Comparison of ENCODE assay signal across 19 cellular contexts in the genomic region with DNA sequence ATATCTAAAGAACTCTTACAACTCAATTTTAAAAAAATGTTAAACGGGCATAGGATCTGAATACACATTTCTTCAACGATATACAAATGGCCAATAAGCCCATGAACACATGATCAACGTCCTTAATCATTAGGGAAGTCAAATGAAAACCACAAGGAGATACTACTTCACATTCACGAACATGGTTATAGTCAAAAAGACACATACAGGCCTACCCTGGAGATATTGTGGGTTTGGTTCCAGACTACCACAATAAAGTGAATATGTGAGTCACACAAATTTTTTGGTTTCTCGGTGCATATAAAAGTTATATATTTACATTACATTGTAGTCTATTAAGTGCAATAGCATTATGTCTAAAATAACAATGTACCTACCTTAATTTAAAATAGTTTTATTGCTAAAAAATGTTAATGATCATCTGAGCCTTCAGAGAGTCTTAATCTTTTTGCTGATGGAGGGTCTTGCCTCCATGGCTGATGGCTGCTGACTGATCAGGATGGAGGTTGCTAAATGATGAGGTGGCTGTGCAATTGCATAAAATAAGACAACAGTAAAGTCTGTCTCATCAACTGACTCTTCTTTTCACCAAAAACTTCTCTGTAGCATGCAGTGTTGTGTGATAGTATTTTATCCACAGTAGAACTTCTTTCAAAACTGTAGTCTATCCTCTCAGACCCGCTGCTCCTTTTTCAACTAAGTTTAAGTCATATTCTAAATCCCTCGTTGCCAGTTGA. TPM values are rescaled to one million over a fixed set of nuclear protein-coding genes. Genes with fewer than 3 reads are reported as not detected.
DNase-seq lines count a peak whose midpoint lies in the region; ATAC-seq and TF ChIP-seq lines count a peak whose summit lies in the region.
"Had no signal": no experiment of that assay in that cellular context is flagged by ENCODE, and none has a peak within 500 bp of the region (broad histone marks: within the 10 kb centered on the region; RNA-seq: fewer than 3 reads in every experiment).

No MANE protein-coding gene starts in this region.

- H3K36me3 Mint-ChIP-seq in MCF 10A (ENCODE audit: insufficient read depth, unreplicated experiment) (peaks cover 21% of the 10 kb centered on the region), progenitor cell of endocrine pancreas (ENCODE audit: insufficient read depth) (peaks cover 19% of the 10 kb centered on the region)
- H3K36me3 Mint-ChIP-seq in central memory CD8-positive, alpha-beta T cell (ENCODE audit: insufficient read depth) = peaks cover 20% of the 10 kb centered on the region

- peak overlapping the region; percentile 7 for H3K27ac Mint-ChIP-seq in MCF 10A (ENCODE audit: low read depth, unreplicated experiment)
- H3K27ac Mint-ChIP-seq in central memory CD8-positive, alpha-beta T cell (ENCODE audit: low read depth) = no peak overlapping the region
- no peak overlapping the region for H3K27ac Mint-ChIP-seq in progenitor cell of endocrine pancreas

- intact Hi-C loops in MCF 10A (cut with micrococcal nuclease) = no loop called here
- intact Hi-C loops in breast epithelium (cut with DNase I; ENCODE audit: low total_unique reads) = no loop called here

- peak; percentile 90 to 96 for ATAC-seq in activated CD4-positive, CD25-positive, alpha-beta regulatory T cell treated with anti-CD3 and anti-CD28 coated beads, Interleukin-2, amount 50 U/mL, for 24 hours
- peak; percentile 49 for ATAC-seq in central memory CD8-positive, alpha-beta T cell (replicated peaks; ENCODE audit: extremely low read depth, poor library complexity, severe bottlenecking)
- no peak for ATAC-seq in HG02885 (IDR thresholded peaks at IDR 0.05; ENCODE audit: poor library complexity, unreplicated experiment)
- ATAC-seq: HCT116 had no signal

- H3K36me3 ChIP-seq in breast epithelium = no peaks in the 10 kb centered on the region
- H3K36me3 ChIP-seq: SJSA1 had no signal

- H3K9me3 ChIP-seq in breast epithelium = no peaks in the 10 kb centered on the region
- H3K9me3 ChIP-seq: BE2C, SJSA1 had no signal

- H3K27me3 Mint-ChIP-seq in MCF 10A (ENCODE audit: insufficient read depth, unreplicated experiment) (no peaks in the 10 kb centered on the region), progenitor cell of endocrine pancreas (no peaks in the 10 kb centered on the region)
- H3K27me3 Mint-ChIP-seq in central memory CD8-positive, alpha-beta T cell = no peaks in the 10 kb centered on the region
- H3K27me3 Mint-ChIP-seq: CD4-positive, alpha-beta memory T cell had no signal

- H3K4me3 Mint-ChIP-seq in MCF 10A (ENCODE audit: unreplicated experiment) (no peak overlapping the region), progenitor cell of endocrine pancreas (ENCODE audit: low read depth) (no peak overlapping the region)
- no peak overlapping the region for H3K4me3 Mint-ChIP-seq in central memory CD8-positive, alpha-beta T cell

- no peak overlapping the region for H3K27ac ChIP-seq in breast epithelium
- H3K27ac ChIP-seq: 22Rv1, GM23248, PC-9, SJSA1 had no signal

- H3K4me1 ChIP-seq in breast epithelium = no peaks in the 10 kb centered on the region
- H3K4me1 ChIP-seq: BE2C, SJSA1 had no signal

- TF ChIP-seq POLR2A in breast epithelium (IDR thresholded peaks at IDR 0.05) = no peak

- BruUV-seq in MCF 10A (replicated peaks; lab: Mats Ljungman, UMichigan) = no TSS peak

- no peaks in the 10 kb centered on the region for H3K27me3 ChIP-seq in breast epithelium
- H3K27me3 ChIP-seq: BE2C, SJSA1 had no signal

- H3K9me3 Mint-ChIP-seq in MCF 10A (ENCODE audit: unreplicated experiment) (no peaks in the 10 kb centered on the region), progenitor cell of endocrine pancreas (ENCODE audit: low read depth) (no peaks in the 10 kb centered on the region)
- H3K9me3 Mint-ChIP-seq in central memory CD8-positive, alpha-beta T cell = no peaks in the 10 kb centered on the region
- H3K9me3 Mint-ChIP-seq: CD4-positive, alpha-beta memory T cell had no signal

- no peak for DNase-seq in activated CD4-positive, CD25-positive, alpha-beta regulatory T cell treated with anti-CD3 and anti-CD28 coated beads, Interleukin-2, amount 50 U/mL, for 72 hours
- DNase-seq in MCF 10A (ENCODE audit: unreplicated experiment) (no peak), breast epithelium (ENCODE audit: low spot score in 2 of 2) (no peak), NCI-H2107 treated with DMSO at 0.1 percent for 48 hours (lab: John Stamatoyannopoulos, UW; ENCODE audit: unreplicated experiment) (no peak), progenitor cell of endocrine pancreas (ENCODE audit: low spot score, unreplicated experiment) (no peak)
- DNase-seq in central memory CD8-positive, alpha-beta T cell (ENCODE audit: low spot score in 2 of 2) = no peak
- DNase-seq: BE2C; CD4-positive, alpha-beta memory T cell; GM23248; NCI-H1436 treated with DMSO at 0.1 percent for 48 hours; NCI-H2081; NCI-H510A treated with DMSO at 0.1 percent for 48 hours; NCI-H82; PC-9 had no signal

- H3K4me3 ChIP-seq in breast epithelium = no peak overlapping the region
- H3K4me3 ChIP-seq: GM23248, PC-9, SJSA1 had no signal

- H3K4me1 Mint-ChIP-seq in MCF 10A (ENCODE audit: insufficient read depth, unreplicated experiment) (peaks cover 6% of the 10 kb centered on the region), progenitor cell of endocrine pancreas (ENCODE audit: low read depth) (no peaks in the 10 kb centered on the region)
- peaks cover 39% of the 10 kb centered on the region for H3K4me1 Mint-ChIP-seq in central memory CD8-positive, alpha-beta T cell

- POLR2A ChIA-PET in MCF 10A (lab: Yijun Ruan, JAX) = no interaction called here

- no peak for TF ChIP-seq CTCF in MCF 10A (IDR thresholded peaks at IDR 0.05; ENCODE audit: unreplicated experiment)
- no peak for TF ChIP-seq CTCF in breast epithelium (IDR thresholded peaks at IDR 0.05)
- TF ChIP-seq CTCF in progenitor cell of endocrine pancreas (IDR thresholded peaks at IDR 0.05; ENCODE audit: unreplicated experiment) = no peak

- CTCF ChIA-PET in MCF 10A (lab: Yijun Ruan, JAX) = no interaction called here

RNA-seq across cellular contexts. Expression of gene AK3, which starts 15.1 kb away (rescaled TPM):
- 61.0 and 64.1 TPM in 2 replicates for total RNA-seq in MCF 10A (2022)
- total RNA-seq in breast epithelium = 100 to 1,000 TPM in 1 of 3 donors, 10 to 100 TPM in 2; 80.3 to 123 (median 84.6) TPM
- total RNA-seq in progenitor cell of endocrine pancreas = 69.1 and 73.6 TPM in 2 replicates

RNA-seq across cellular contexts. Expression of gene CDC37L1, which starts 46.5 kb away (rescaled TPM):
- total RNA-seq in MCF 10A (2022) (13.8 and 20.4 TPM in 2 replicates), breast epithelium (10 to 100 TPM; 36.4 to 53.4 (median 42.7) TPM), progenitor cell of endocrine pancreas (15.5 and 16.6 TPM in 2 replicates)

RNA-seq across cellular contexts. Expression of gene SPATA6L, which starts 59.6 kb away (rescaled TPM):
- total RNA-seq in MCF 10A (2022) (3.7 and 5.5 TPM in 2 replicates), breast epithelium (10 to 100 TPM in 2 of 3 donors, 1 to 10 TPM in 1; 1.4 to 22.5 (median 14.4) TPM), progenitor cell of endocrine pancreas (7.1 and 7.8 TPM in 2 replicates)
